ENCODE assay signal across 8 cellular contexts in the genomic region with DNA sequence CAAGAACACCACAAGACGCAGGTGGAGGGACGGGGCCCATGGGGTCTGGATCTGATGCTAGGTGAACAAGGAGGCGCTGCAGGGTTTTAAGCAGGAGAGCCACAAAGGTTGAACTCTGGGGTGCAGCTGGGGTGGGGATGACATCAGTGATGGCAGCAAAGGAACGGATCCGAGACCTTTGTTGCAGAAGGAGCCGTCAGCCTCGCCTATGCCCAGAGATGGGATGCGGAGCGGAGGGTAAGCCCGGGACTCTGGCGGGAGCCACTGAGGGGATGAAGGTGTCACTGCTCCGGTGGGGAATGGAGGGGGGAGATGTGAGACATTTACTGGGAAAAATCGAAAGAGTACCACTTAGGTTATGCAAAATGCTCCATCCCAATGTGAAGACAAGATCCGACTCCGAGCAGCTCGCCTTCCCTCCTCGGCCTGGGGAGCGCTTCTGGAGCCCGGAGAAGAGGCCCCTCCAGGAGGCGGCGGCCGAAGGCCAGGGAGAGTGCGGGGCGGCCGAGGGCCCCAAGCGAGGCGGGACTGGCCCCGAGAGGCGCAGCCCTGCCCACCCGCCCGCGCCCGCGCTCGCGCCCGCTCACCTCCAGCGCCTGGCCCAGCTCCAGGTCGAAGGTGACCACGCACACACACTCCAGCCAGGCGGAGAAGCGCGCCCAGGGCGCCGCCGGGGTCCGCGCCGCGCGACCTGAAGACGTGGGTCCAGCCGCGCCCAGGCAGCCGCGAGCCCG. TPM values are rescaled to one million over a fixed set of nuclear protein-coding genes. Genes with fewer than 3 reads are reported as not detected.
DNase-seq lines count a peak whose midpoint lies in the region; ATAC-seq and TF ChIP-seq lines count a peak whose summit lies in the region.

No MANE protein-coding gene starts in this region.

- H3K4me3 ChIP-seq in endocrine pancreas (ENCODE audit: control insufficient read depth, insufficient read depth, low read length): peak overlapping the region; percentile 45

- H3K4me1 Mint-ChIP-seq in IgD-negative memory B cell: peaks cover 12 to 19% (median 19%) of the 10 kb centered on the region in 3 donors

- DNase-seq in omental fat pad (ENCODE audit: low spot score) (no peak), NCI-H1436 treated with DMSO at 0.1 percent for 48 hours (lab: John Stamatoyannopoulos, UW) (no peak), NCI-H526 treated with DMSO at 0.1 percent for 48 hours (lab: John Stamatoyannopoulos, UW) (no peak), hepatic stellate cell (ENCODE audit: low spot score) (no peak), ureter (ENCODE audit: low spot score) (no peak)

- H3K27me3 Mint-ChIP-seq in IgD-negative memory B cell: peaks cover 8% of the 10 kb centered on the region

- H3K36me3 ChIP-seq in ES-I3 (ENCODE audit: insufficient read depth, low read length) (no peaks in the 10 kb centered on the region), endocrine pancreas (ENCODE audit: control insufficient read depth, insufficient read depth, low read length) (no peaks in the 10 kb centered on the region)

- no peaks in the 10 kb centered on the region for H3K9me3 Mint-ChIP-seq in IgD-negative memory B cell

- peaks cover 4% of the 10 kb centered on the region for H3K36me3 Mint-ChIP-seq in IgD-negative memory B cell

- peak overlapping the region; percentile 74 to 90 (median 83) for H3K4me3 Mint-ChIP-seq in IgD-negative memory B cell

- TF ChIP-seq CTCF in omental fat pad (IDR thresholded peaks at IDR 0.05): no peak

- H3K4me1 ChIP-seq in ES-I3 (ENCODE audit: insufficient read depth, low read length) (no peaks in the 10 kb centered on the region; the same call in 1 of the 2 replicates), endocrine pancreas (ENCODE audit: control insufficient read depth, insufficient read depth, low read length) (no peaks in the 10 kb centered on the region)

- no peaks in the 10 kb centered on the region for H3K27me3 ChIP-seq in endocrine pancreas (ENCODE audit: control insufficient read depth, insufficient read depth, low read length)

- ATAC-seq in omental fat pad (ENCODE audit: low FRiP score): peak; percentile 34

- H3K27ac Mint-ChIP-seq in IgD-negative memory B cell: peak overlapping the region in 1 of 3 donors; percentile 22

- H3K9me3 ChIP-seq in ES-I3 (ENCODE audit: control insufficient read depth, insufficient read depth, low read length) (no peaks in the 10 kb centered on the region), endocrine pancreas (ENCODE audit: control insufficient read depth, low read length) (no peaks in the 10 kb centered on the region)

- peak overlapping the region; percentile 89 for H3K9ac ChIP-seq in ES-I3 (ENCODE audit: low read depth, low read length)
- H3K9ac ChIP-seq in endocrine pancreas (ENCODE audit: control insufficient read depth, insufficient read depth, low read length): peak overlapping the region; percentile 93

RNA-seq across cellular contexts. Expression of gene DENND6B, which starts 0.4 kb away (rescaled TPM):
- polyA plus RNA-seq in IgD-negative memory B cell: 1.2 TPM
- total RNA-seq in omental fat pad (1 to 10 TPM; 2.2 to 3.1 (median 2.7) TPM), ureter (21.4 TPM)

RNA-seq across cellular contexts. Expression of gene PPP6R2, which starts 16.7 kb away (rescaled TPM):
- polyA plus RNA-seq in IgD-negative memory B cell: 27.0 TPM
- total RNA-seq in omental fat pad (10 to 100 TPM; 35.6 to 64.6 (median 41.7) TPM), ureter (63.5 TPM)

RNA-seq across cellular contexts. Expression of gene PLXNB2, which starts 18.9 kb away (rescaled TPM):
- 2.7 TPM for polyA plus RNA-seq in IgD-negative memory B cell
- total RNA-seq in omental fat pad: 100 to 1,000 TPM in 3 of 4 donors, 10 to 100 TPM in 1; 91.4 to 130 (median 115) TPM
- 443 TPM for total RNA-seq in ureter

RNA-seq across cellular contexts. Expression of gene MAPK11, which starts 56.2 kb away (rescaled TPM):
- polyA plus RNA-seq in IgD-negative memory B cell: 0.59 TPM
- total RNA-seq in omental fat pad: 10 to 100 TPM; 12.1 to 38.9 (median 20.4) TPM
- total RNA-seq in ureter: 15.4 TPM
